ENCODE assay signal across 24 cellular contexts in the genomic region with DNA sequence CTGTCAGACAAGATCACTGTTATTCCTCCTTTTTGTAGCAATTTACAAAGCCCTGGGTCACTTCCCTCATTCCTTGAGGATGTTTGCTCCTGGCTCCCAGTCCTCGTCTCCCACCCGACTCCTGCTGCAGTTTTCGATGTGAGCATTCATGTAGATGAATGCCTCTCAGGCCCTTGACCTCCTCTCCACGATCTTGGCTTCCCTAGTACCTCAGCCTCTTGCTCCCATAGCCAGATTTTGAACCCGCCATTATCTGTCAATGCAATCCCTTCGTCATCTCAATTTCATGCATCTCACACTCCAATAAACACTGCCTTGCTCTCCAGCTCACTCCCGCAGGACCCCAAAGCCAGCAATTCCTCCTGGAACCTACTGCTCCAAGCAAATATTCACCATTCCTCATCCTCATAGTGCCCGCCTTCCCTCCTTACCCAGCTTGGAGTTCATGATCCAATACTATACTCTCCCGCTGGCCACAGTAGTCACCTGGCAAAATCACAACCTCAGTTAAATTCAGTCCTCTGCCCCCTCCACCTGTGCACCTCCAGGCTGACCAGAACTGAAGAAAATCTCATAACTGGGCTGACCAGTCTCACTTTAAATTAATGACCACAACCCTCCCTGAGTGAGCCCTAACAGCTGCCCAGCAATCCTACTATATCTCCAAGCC.
"Had no signal": no experiment of that assay in that cellular context is flagged by ENCODE, and none has a peak within 500 bp of the region (broad histone marks: within the 10 kb centered on the region; RNA-seq: fewer than 3 reads in every experiment).

No MANE protein-coding gene starts in this region.

- H3K36me3 Mint-ChIP-seq: immature natural killer cell; natural killer cell treated with Interleukin-12 subunit alpha and Interleukin-12 subunit beta and Interleukin-15 and Interleukin-18, amount 100 ng/mL, for 72 hours; neural progenitor cell had no signal

- H3K27ac Mint-ChIP-seq: dendritic cell treated with granulocyte-macrophage colony-stimulating factor and Interleukin-4, amounts not matched to agents 40 ng/mL and 50 ng/mL, for 4 days; effector memory CD8-positive, alpha-beta T cell; immature natural killer cell; natural killer cell treated with Interleukin-12 subunit alpha and Interleukin-12 subunit beta and Interleukin-15 and Interleukin-18, amount 100 ng/mL, for 72 hours; neural progenitor cell; progenitor cell of endocrine pancreas had no signal

- DNase-seq: effector memory CD8-positive, alpha-beta T cell; esophagus squamous epithelium; foreskin fibroblast; glutamatergic neuron; immature natural killer cell; left colon; left ventricle myocardium superior; mesendoderm; mucosa of descending colon; occipital lobe; pancreas; right cardiac atrium; small intestine; stimulated activated CD4-positive, alpha-beta T cell treated with anti-CD3 and anti-CD28 coated beads, Interleukin-2, amount 100 ng/mL, for 48 hours; stimulated activated naive CD4-positive, alpha-beta T cell treated with Interleukin-2 at 50 U/mL for 16 hours; upper lobe of left lung; uterus had no signal

- ATAC-seq: effector memory CD8-positive, alpha-beta T cell; gastroesophageal sphincter; left colon; left ventricle myocardium superior; mucosa of descending colon; natural killer cell treated with Interleukin-12 subunit alpha and Interleukin-12 subunit beta and Interleukin-15 and Interleukin-18, amount 100 ng/mL, for 72 hours; pancreas; right cardiac atrium had no signal

- H3K4me3 Mint-ChIP-seq: dendritic cell treated with granulocyte-macrophage colony-stimulating factor and Interleukin-4, amounts not matched to agents 40 ng/mL and 50 ng/mL, for 4 days; effector memory CD8-positive, alpha-beta T cell; immature natural killer cell; natural killer cell treated with Interleukin-12 subunit alpha and Interleukin-12 subunit beta and Interleukin-15 and Interleukin-18, amount 100 ng/mL, for 72 hours; neural progenitor cell had no signal

- H3K36me3 ChIP-seq: esophagus squamous epithelium, gastroesophageal sphincter, neural progenitor cell, pancreas, tibial artery, upper lobe of left lung, uterus had no signal

- H3K27ac ChIP-seq: epithelial cell of prostate, esophagus squamous epithelium, gastroesophageal sphincter, neural progenitor cell, pancreas, tibial artery, upper lobe of left lung, uterus had no signal

- H3K27me3 ChIP-seq: esophagus squamous epithelium, gastroesophageal sphincter, neural progenitor cell, pancreas, tibial artery, upper lobe of left lung, uterus had no signal

- H3K4me3 ChIP-seq: esophagus squamous epithelium, gastroesophageal sphincter, mucosa of descending colon, neural progenitor cell, pancreas, tibial artery, upper lobe of left lung, uterus had no signal

- H3K4me1 ChIP-seq: esophagus squamous epithelium, gastroesophageal sphincter, neural progenitor cell, pancreas, tibial artery, upper lobe of left lung, uterus had no signal

- H3K27me3 Mint-ChIP-seq: dendritic cell treated with granulocyte-macrophage colony-stimulating factor and Interleukin-4, amounts not matched to agents 40 ng/mL and 50 ng/mL, for 4 days; effector memory CD8-positive, alpha-beta T cell; natural killer cell treated with Interleukin-12 subunit alpha and Interleukin-12 subunit beta and Interleukin-15 and Interleukin-18, amount 100 ng/mL, for 72 hours; progenitor cell of endocrine pancreas had no signal

- H3K9me3 Mint-ChIP-seq: dendritic cell treated with granulocyte-macrophage colony-stimulating factor and Interleukin-4, amounts not matched to agents 40 ng/mL and 50 ng/mL, for 4 days; effector memory CD8-positive, alpha-beta T cell; immature natural killer cell; natural killer cell treated with Interleukin-12 subunit alpha and Interleukin-12 subunit beta and Interleukin-15 and Interleukin-18, amount 100 ng/mL, for 72 hours had no signal

- H3K9me3 ChIP-seq: esophagus squamous epithelium, gastroesophageal sphincter, mucosa of descending colon, pancreas, tibial artery, upper lobe of left lung, uterus had no signal

- H3K4me1 Mint-ChIP-seq: immature natural killer cell, neural progenitor cell had no signal
